In the genomic region with DNA sequence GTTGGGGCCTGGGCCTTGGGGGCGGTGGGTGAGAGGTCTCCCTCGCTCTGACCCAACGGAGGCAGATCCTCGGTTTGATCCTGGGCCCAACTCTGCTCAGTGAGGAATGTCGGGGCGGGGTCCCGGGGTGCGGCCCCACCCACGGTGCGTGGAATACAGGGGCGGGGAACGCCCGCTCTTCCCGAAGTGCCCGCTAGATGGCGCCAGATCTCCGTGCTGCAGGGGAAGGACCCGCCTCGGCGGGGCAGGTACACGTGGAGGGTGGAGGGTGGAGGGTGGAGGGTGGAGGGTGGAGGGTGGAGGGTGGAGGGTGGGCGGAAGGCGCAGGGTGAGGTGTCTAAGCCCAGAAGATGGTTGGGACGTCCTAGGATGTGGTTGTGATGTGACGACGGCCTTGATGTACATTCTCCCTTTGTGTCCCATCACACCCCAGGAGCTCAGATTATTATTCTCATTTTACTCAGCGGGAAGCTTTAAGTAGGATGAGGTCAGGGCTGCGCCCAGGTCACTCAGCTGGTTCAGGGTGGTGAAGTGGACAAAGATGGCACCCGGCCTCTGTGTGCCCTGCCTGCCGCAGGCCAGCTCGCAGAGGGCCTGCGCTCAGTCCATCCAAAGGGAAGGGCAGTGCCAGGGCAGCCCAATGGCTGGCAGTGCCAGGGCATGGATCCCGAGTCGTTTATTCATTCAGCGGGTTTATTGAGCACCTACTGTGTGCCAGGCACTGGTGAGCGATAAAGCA, we compare ENCODE assay signal across 8 cellular contexts. TPM values are rescaled to one million over a fixed set of nuclear protein-coding genes. Genes with fewer than 3 reads are reported as not detected.
A peak's percentile ranks its signal among the peaks of the same experiment; 100 is the strongest.
DNase-seq lines count a peak whose midpoint lies in the region; ATAC-seq and TF ChIP-seq lines count a peak whose summit lies in the region.

No MANE protein-coding gene starts in this region.

- H3K4me1 Mint-ChIP-seq in activated CD8-positive, alpha-beta T cell treated with anti-CD3 and anti-CD28 coated beads for 36 hours (ENCODE audit: low read depth) = peaks cover 34% of the 10 kb centered on the region

- intact Hi-C loops in activated CD8-positive, alpha-beta T cell treated with anti-CD3 and anti-CD28 coated beads for 36 hours (cut with micrococcal nuclease) = loop anchor here (5.0 kb wide), 2 partner anchors 63 to 388 kb away; a partner anchor contains a TSS

- no peaks in the 10 kb centered on the region for H3K27me3 Mint-ChIP-seq in activated CD8-positive, alpha-beta T cell treated with anti-CD3 and anti-CD28 coated beads for 36 hours

- ATAC-seq in GM18520 (IDR thresholded peaks at IDR 0.05; ENCODE audit: unreplicated experiment) (peak; percentile 84), HG03097 (IDR thresholded peaks at IDR 0.05; ENCODE audit: low FRiP score, unreplicated experiment) (peak; percentile 56)
- ATAC-seq in activated CD8-positive, alpha-beta T cell treated with anti-CD3 and anti-CD28 coated beads for 36 hours = peak; percentile 92

- TF ChIP-seq CTCF in activated CD8-positive, alpha-beta T cell treated with anti-CD3 and anti-CD28 coated beads for 36 hours (IDR thresholded peaks at IDR 0.05) = peak; percentile 80

- CTCF ChIA-PET in activated CD8-positive, alpha-beta T cell treated with anti-CD3 and anti-CD28 coated beads for 36 hours (lab: Charles Lee) = interaction anchor here (0.6 to 4.1 kb wide), 33 partner anchors 9 to 543 kb away, joined by 3 to 22 read pairs (median 4); a partner anchor contains a TSS

- H3K27ac Mint-ChIP-seq in activated CD8-positive, alpha-beta T cell treated with anti-CD3 and anti-CD28 coated beads for 36 hours = no peak overlapping the region

- no peaks in the 10 kb centered on the region for H3K9me3 Mint-ChIP-seq in activated CD8-positive, alpha-beta T cell treated with anti-CD3 and anti-CD28 coated beads for 36 hours

- H3K36me3 Mint-ChIP-seq in activated CD8-positive, alpha-beta T cell treated with anti-CD3 and anti-CD28 coated beads for 36 hours (ENCODE audit: low read depth) = no peaks in the 10 kb centered on the region

- H3K4me3 Mint-ChIP-seq in activated CD8-positive, alpha-beta T cell treated with anti-CD3 and anti-CD28 coated beads for 36 hours = no peak overlapping the region

- peak; percentile 83 for DNase-seq in AG08395 (ENCODE audit: low spot score)
- peak; percentile 44 for DNase-seq in NCI-H510A (lab: John Stamatoyannopoulos, UW)
- peak; percentile 88 for DNase-seq in activated CD8-positive, alpha-beta T cell treated with anti-CD3 and anti-CD28 coated beads for 36 hours
- DNase-seq in ecto neural progenitor cell (ENCODE audit: low spot score) = peak; percentile 93
- DNase-seq in mesenteric fat pad (ENCODE audit: low spot score) = peak; percentile 95
- peak; percentile 75 for DNase-seq in stimulated activated CD8-positive, alpha-beta memory T cell treated with anti-CD3 and anti-CD28 coated beads, Interleukin-4, amount 100 ng/mL, for 1 hour (ENCODE audit: low read depth in 2 of 2, low spot score in 1 of 2)

- POLR2A ChIA-PET in activated CD8-positive, alpha-beta T cell treated with anti-CD3 and anti-CD28 coated beads for 36 hours (lab: Charles Lee) = interaction anchor here (0.7 to 2.8 kb wide), 6 partner anchors 9 to 242 kb away, joined by 3 to 16 read pairs (median 3); a partner anchor contains a TSS

RNA-seq across cellular contexts. Expression of a gene that starts 9.4 kb away (rescaled TPM):
- 1,000 to 10,000 TPM; 3,542 to 3,651 TPM for total RNA-seq in activated CD8-positive, alpha-beta T cell treated with anti-CD3 and anti-CD28 coated beads for 36 hours
- total RNA-seq in mesenteric fat pad = 1,447 TPM

RNA-seq across cellular contexts. Expression of a gene that starts 46.3 kb away (rescaled TPM):
- 100 to 1,000 TPM; 277 to 282 TPM for total RNA-seq in activated CD8-positive, alpha-beta T cell treated with anti-CD3 and anti-CD28 coated beads for 36 hours
- total RNA-seq in mesenteric fat pad = 486 TPM

RNA-seq across cellular contexts. Expression of a gene that starts 48.9 kb away (rescaled TPM):
- total RNA-seq in activated CD8-positive, alpha-beta T cell treated with anti-CD3 and anti-CD28 coated beads for 36 hours = 1 to 10 TPM; 2.9 to 3.3 TPM
- total RNA-seq in mesenteric fat pad = 110 TPM

Comparison
In these comparisons a context has a peak if more than half of its experiments do, and no peak if none do; other contexts are left out.
1. Peak in every context shown above with its lines: DNase-seq and ATAC-seq.
2. DNase-seq: peak in every context shown above with its lines; median percentile 95 in mesenteric fat pad; 93 in ecto neural progenitor cell; 88 in activated CD8-positive, alpha-beta T cell treated with anti-CD3 and anti-CD28 coated beads for 36 hours; 83 in AG08395; 75 in stimulated activated CD8-positive, alpha-beta memory T cell treated with anti-CD3 and anti-CD28 coated beads, Interleukin-4, amount 100 ng/mL, for 1 hour; 44 in NCI-H510A.
3. RNA of a gene that starts 48.9 kb away (total RNA-seq): 110 TPM in mesenteric fat pad (single experiment); 2.9 to 3.3 TPM in activated CD8-positive, alpha-beta T cell treated with anti-CD3 and anti-CD28 coated beads for 36 hours; every median in the first group is over 10 times any median in the second.